ENCODE assay signal across 13 cellular contexts in genomic region chr11:44032304-44033085, GRCh38. TPM values are rescaled to one million over a fixed set of nuclear protein-coding genes. Genes with fewer than 3 reads are reported as not detected.
DNase-seq lines count a peak whose midpoint lies in the region; ATAC-seq and TF ChIP-seq lines count a peak whose summit lies in the region.
"Had no signal": no experiment of that assay in that cellular context is flagged by ENCODE, and none has a peak within 500 bp of the region (broad histone marks: within the 10 kb centered on the region; RNA-seq: fewer than 3 reads in every experiment).

No MANE protein-coding gene starts in this region.

- H3K27me3 ChIP-seq in brain microvascular endothelial cell (replicated peaks) = no peaks in the 10 kb centered on the region
- no peaks in the 10 kb centered on the region for H3K27me3 ChIP-seq in right atrium auricular region

- DNase-seq in AG10803 (ENCODE audit: low read depth) (peak; percentile 76), brain microvascular endothelial cell (peak; percentile 92), right atrium auricular region (ENCODE audit: low spot score) (peak; percentile 87), renal cortical epithelial cell (ENCODE audit: low read depth) (peak; percentile 39), WTC11 (ENCODE audit: low spot score) (no peak), AML-193 (lab: John Stamatoyannopoulos, UW) (no peak)
- DNase-seq in effector CD8-positive, alpha-beta T cell (lab: John Stamatoyannopoulos, UW) = no peak
- DNase-seq in stimulated activated naive B cell treated with anti-CD40 and anti-IgM and Interleukin-4, amounts not matched to agents 10 μg/mL and 1 μg/mL and 100 μg/mL, for 72 hours = no peak
- DNase-seq: activated T-cell treated with anti-CD3 and anti-CD28 coated beads, Interleukin-2, amount 50 U/mL, for 1 hour; cortex of kidney; NCI-H1417 treated with DMSO at 0.1 percent for 48 hours had no signal

- H3K4me1 Mint-ChIP-seq in WTC11 = peaks cover 22% of the 10 kb centered on the region
- no peaks in the 10 kb centered on the region for H3K4me1 Mint-ChIP-seq in stimulated activated naive B cell treated with anti-CD40 and anti-IgM and Interleukin-4, amounts not matched to agents 10 μg/mL and 1 μg/mL and 100 μg/mL, for 72 hours

- CTCF ChIA-PET in WTC11 (lab: Charles Lee) = interaction anchor here (1.0 to 1.2 kb wide), 3 partner anchors 86 to 142 kb away, joined by 3 to 4 read pairs (median 4); no protein-coding TSS in a partner anchor

- POLR2A ChIA-PET in WTC11 (lab: Charles Lee) = no interaction called here

- H3K36me3 ChIP-seq in brain microvascular endothelial cell (replicated peaks) (no peaks in the 10 kb centered on the region), right atrium auricular region (no peaks in the 10 kb centered on the region)
- H3K36me3 ChIP-seq: neutrophil had no signal

- peaks cover 0 to 43% of the 10 kb centered on the region in 2 donors for H3K4me1 ChIP-seq in right atrium auricular region

- H3K36me3 Mint-ChIP-seq in WTC11 = no peaks in the 10 kb centered on the region
- H3K36me3 Mint-ChIP-seq in stimulated activated naive B cell treated with anti-CD40 and anti-IgM and Interleukin-4, amounts not matched to agents 10 μg/mL and 1 μg/mL and 100 μg/mL, for 72 hours = peaks cover 2 to 6% of the 10 kb centered on the region in 2 donors

- TF ChIP-seq CTCF in AG10803 (conservative IDR thresholded peaks at IDR 0.05; ENCODE audit: low read length) (no peak), brain microvascular endothelial cell (IDR thresholded peaks at IDR 0.05; ENCODE audit: low read depth, low read length, missing control alignments) (no peak), right atrium auricular region (IDR thresholded peaks at IDR 0.05) (no peak), WTC11 (IDR thresholded peaks at IDR 0.05) (no peak)

- H3K9me3 Mint-ChIP-seq in WTC11 = no peaks in the 10 kb centered on the region
- H3K9me3 Mint-ChIP-seq in stimulated activated naive B cell treated with anti-CD40 and anti-IgM and Interleukin-4, amounts not matched to agents 10 μg/mL and 1 μg/mL and 100 μg/mL, for 72 hours = peaks cover 1 to 5% of the 10 kb centered on the region in 2 donors

- no peak for ATAC-seq in WTC11
- ATAC-seq in stimulated activated naive B cell treated with anti-CD40 and anti-IgM and Interleukin-4, amounts not matched to agents 10 μg/mL and 1 μg/mL and 100 μg/mL, for 72 hours (replicated peaks) = no peak

- no peak overlapping the region for H3K4me3 Mint-ChIP-seq in WTC11
- H3K4me3 Mint-ChIP-seq in stimulated activated naive B cell treated with anti-CD40 and anti-IgM and Interleukin-4, amounts not matched to agents 10 μg/mL and 1 μg/mL and 100 μg/mL, for 72 hours = no peak overlapping the region

- H3K27me3 Mint-ChIP-seq in WTC11 (ENCODE audit: low read depth) = peaks cover 4% of the 10 kb centered on the region; the same call in 1 of the 2 replicates
- H3K27me3 Mint-ChIP-seq in stimulated activated naive B cell treated with anti-CD40 and anti-IgM and Interleukin-4, amounts not matched to agents 10 μg/mL and 1 μg/mL and 100 μg/mL, for 72 hours = peaks cover 40 to 54% of the 10 kb centered on the region in 2 donors

- in situ Hi-C loops in brain microvascular endothelial cell (cut with HindIII; ENCODE audit: low pct_ligation_motif_present, low sequenced_read_pairs) = loop anchor here (25.0 kb wide), 1 partner anchor 120 kb away; no protein-coding TSS in a partner anchor

- no peak overlapping the region for H3K4me3 ChIP-seq in AG10803 (ENCODE audit: low read length)
- no peak overlapping the region for H3K4me3 ChIP-seq in brain microvascular endothelial cell (ENCODE audit: low read depth, low read length)
- H3K4me3 ChIP-seq in right atrium auricular region = no peak overlapping the region

- no peaks in the 10 kb centered on the region for H3K9me3 ChIP-seq in right atrium auricular region
- H3K9me3 ChIP-seq: neutrophil had no signal

- H3K27ac ChIP-seq in brain microvascular endothelial cell (no peak overlapping the region), right atrium auricular region (peak overlapping the region; percentile 79 to 81)
- H3K27ac ChIP-seq: neutrophil had no signal

- no peak overlapping the region for H3K27ac Mint-ChIP-seq in WTC11
- no peak overlapping the region for H3K27ac Mint-ChIP-seq in stimulated activated naive B cell treated with anti-CD40 and anti-IgM and Interleukin-4, amounts not matched to agents 10 μg/mL and 1 μg/mL and 100 μg/mL, for 72 hours

TF ChIP-seq in WTC11, 78 proteins besides CTCF, POLR2A, EP300 and RAD21:
- TF ChIP-seq SOX15 (CRISPR knock-in tag; IDR thresholded peaks at IDR 0.05) (no peak), ZSCAN18 (CRISPR knock-in tag; IDR thresholded peaks at IDR 0.05) (no peak), MYBL2 (CRISPR knock-in tag; IDR thresholded peaks at IDR 0.05) (no peak), NR3C1 (CRISPR knock-in tag; conservative IDR thresholded peaks at IDR 0.05; ENCODE audit: low read depth) (no peak), ZNF671 (CRISPR knock-in tag; IDR thresholded peaks at IDR 0.05) (no peak), ZBTB21 (CRISPR knock-in tag; IDR thresholded peaks at IDR 0.05; ENCODE audit: borderline replicate concordance) (no peak), IRF2 (CRISPR knock-in tag; IDR thresholded peaks at IDR 0.05; ENCODE audit: borderline replicate concordance, low read depth) (no peak), EMX1 (CRISPR knock-in tag; IDR thresholded peaks at IDR 0.05) (no peak), ELF4 (CRISPR knock-in tag; IDR thresholded peaks at IDR 0.05; ENCODE audit: low read depth) (no peak)
- TF ChIP-seq, protein P1, sequence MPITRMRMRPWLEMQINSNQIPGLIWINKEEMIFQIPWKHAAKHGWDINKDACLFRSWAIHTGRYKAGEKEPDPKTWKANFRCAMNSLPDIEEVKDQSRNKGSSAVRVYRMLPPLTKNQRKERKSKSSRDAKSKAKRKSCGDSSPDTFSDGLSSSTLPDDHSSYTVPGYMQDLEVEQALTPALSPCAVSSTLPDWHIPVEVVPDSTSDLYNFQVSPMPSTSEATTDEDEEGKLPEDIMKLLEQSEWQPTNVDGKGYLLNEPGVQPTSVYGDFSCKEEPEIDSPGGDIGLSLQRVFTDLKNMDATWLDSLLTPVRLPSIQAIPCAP (CRISPR knock-in tag; IDR thresholded peaks at IDR 0.05) = no peak
- TF ChIP-seq, protein P2, sequence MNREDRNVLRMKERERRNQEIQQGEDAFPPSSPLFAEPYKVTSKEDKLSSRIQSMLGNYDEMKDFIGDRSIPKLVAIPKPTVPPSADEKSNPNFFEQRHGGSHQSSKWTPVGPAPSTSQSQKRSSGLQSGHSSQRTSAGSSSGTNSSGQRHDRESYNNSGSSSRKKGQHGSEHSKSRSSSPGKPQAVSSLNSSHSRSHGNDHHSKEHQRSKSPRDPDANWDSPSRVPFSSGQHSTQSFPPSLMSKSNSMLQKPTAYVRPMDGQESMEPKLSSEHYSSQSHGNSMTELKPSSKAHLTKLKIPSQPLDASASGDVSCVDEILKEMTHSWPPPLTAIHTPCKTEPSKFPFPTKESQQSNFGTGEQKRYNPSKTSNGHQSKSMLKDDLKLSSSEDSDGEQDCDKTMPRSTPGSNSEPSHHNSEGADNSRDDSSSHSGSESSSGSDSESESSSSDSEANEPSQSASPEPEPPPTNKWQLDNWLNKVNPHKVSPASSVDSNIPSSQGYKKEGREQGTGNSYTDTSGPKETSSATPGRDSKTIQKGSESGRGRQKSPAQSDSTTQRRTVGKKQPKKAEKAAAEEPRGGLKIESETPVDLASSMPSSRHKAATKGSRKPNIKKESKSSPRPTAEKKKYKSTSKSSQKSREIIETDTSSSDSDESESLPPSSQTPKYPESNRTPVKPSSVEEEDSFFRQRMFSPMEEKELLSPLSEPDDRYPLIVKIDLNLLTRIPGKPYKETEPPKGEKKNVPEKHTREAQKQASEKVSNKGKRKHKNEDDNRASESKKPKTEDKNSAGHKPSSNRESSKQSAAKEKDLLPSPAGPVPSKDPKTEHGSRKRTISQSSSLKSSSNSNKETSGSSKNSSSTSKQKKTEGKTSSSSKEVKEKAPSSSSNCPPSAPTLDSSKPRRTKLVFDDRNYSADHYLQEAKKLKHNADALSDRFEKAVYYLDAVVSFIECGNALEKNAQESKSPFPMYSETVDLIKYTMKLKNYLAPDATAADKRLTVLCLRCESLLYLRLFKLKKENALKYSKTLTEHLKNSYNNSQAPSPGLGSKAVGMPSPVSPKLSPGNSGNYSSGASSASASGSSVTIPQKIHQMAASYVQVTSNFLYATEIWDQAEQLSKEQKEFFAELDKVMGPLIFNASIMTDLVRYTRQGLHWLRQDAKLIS (CRISPR knock-in tag; IDR thresholded peaks at IDR 0.05; ENCODE audit: borderline replicate concordance) = no peak

RNA-seq across cellular contexts. Expression of gene ACCSL, which starts 15.3 kb away (rescaled TPM):
- total RNA-seq in right atrium auricular region (not detected), renal cortical epithelial cell (not detected in 2 replicates), WTC11 (2021) (not detected in 3 replicates)
- total RNA-seq: T-helper 2 cell treated with Interferon-gamma antibody and Interleukin-4, amounts not matched to agents 100 ng/mL and 5 ng/mL, for 36 hours had no signal

RNA-seq across cellular contexts. Expression of gene ACCS, which starts 33.6 kb away (rescaled TPM):
- total RNA-seq in right atrium auricular region (1 to 10 TPM; 2.3 to 6.1 TPM), renal cortical epithelial cell (12.0 and 16.7 TPM in 2 replicates), WTC11 (2021) (10.5 to 14.5 TPM (median 13.9 TPM) in 3 replicates)

Comparison
In these comparisons a context has a peak if more than half of its experiments do, and no peak if none do; other contexts are left out.
1. DNase-seq: peak in AG10803 (single experiment), brain microvascular endothelial cell (single experiment), right atrium auricular region (single experiment) and renal cortical epithelial cell (single experiment); none in effector CD8-positive, alpha-beta T cell (single experiment), WTC11 (single experiment), AML-193 (0 of 2) and stimulated activated naive B cell treated with anti-CD40 and anti-IgM and Interleukin-4, amounts not matched to agents 10 μg/mL and 1 μg/mL and 100 μg/mL, for 72 hours (single experiment).